ENCODE assay signal across 9 cellular contexts in the genomic region with DNA sequence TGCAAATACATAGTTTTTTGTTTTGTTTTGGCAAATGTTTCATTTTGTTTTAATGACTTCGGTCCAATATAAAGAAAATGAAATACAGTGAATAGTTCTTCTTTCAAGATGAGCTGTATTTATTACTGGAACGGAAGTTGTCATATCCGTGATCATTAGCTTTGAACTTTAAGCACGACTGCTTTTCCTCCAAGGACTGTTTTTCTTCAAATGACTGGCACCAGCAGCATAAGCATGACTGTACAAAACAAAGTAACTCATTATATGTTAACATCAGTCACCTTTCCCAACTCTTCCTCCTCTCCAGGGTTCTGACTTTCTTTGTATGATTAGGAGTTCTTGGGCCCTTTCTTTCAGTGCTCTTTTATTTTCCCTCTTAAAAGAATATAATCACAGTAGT. TPM values are rescaled to one million over a fixed set of nuclear protein-coding genes. Genes with fewer than 3 reads are reported as not detected.
A peak's percentile ranks its signal among the peaks of the same experiment; 100 is the strongest.
DNase-seq lines count a peak whose midpoint lies in the region; ATAC-seq lines count a peak whose summit lies in the region.
"Had no signal": no experiment of that assay in that cellular context is flagged by ENCODE, and none has a peak within 500 bp of the region (broad histone marks: within the 10 kb centered on the region; RNA-seq: fewer than 3 reads in every experiment).

No MANE protein-coding gene starts in this region.

- ATAC-seq in GM18502 (IDR thresholded peaks at IDR 0.05; ENCODE audit: poor library complexity, unreplicated experiment) (peak; percentile 100), GM21619 (IDR thresholded peaks at IDR 0.05; ENCODE audit: unreplicated experiment) (peak; percentile 98), HG03521 (IDR thresholded peaks at IDR 0.05; ENCODE audit: unreplicated experiment) (peak; percentile 87)
- no peak for ATAC-seq in activated CD8-positive, alpha-beta T cell treated with anti-CD3 and anti-CD28 coated beads, Interleukin-2, amount 10 ng/mL, durations not matched to agents 7 days and 5 days

- no peak overlapping the region for H3K4me3 Mint-ChIP-seq in activated CD8-positive, alpha-beta T cell treated with anti-CD3 and anti-CD28 coated beads, Interleukin-2, amount 10 ng/mL, durations not matched to agents 7 days and 5 days

- no peaks in the 10 kb centered on the region for H3K9me3 Mint-ChIP-seq in activated CD8-positive, alpha-beta T cell treated with anti-CD3 and anti-CD28 coated beads, Interleukin-2, amount 10 ng/mL, durations not matched to agents 7 days and 5 days (ENCODE audit: insufficient read depth)

- H3K36me3 Mint-ChIP-seq in activated CD8-positive, alpha-beta T cell treated with anti-CD3 and anti-CD28 coated beads, Interleukin-2, amount 10 ng/mL, durations not matched to agents 7 days and 5 days (ENCODE audit: low read depth): no peaks in the 10 kb centered on the region

- H3K4me1 Mint-ChIP-seq in activated CD8-positive, alpha-beta T cell treated with anti-CD3 and anti-CD28 coated beads, Interleukin-2, amount 10 ng/mL, durations not matched to agents 7 days and 5 days (ENCODE audit: low read depth): no peaks in the 10 kb centered on the region

- intact Hi-C loops in posterior vena cava (cut with DNase I): no loop called here

- DNase-seq in kidney tubule cell (ENCODE audit: low spot score) (peak; percentile 84), hypothalamus (lab: John Stamatoyannopoulos, UW) (no peak), posterior vena cava (ENCODE audit: low spot score) (no peak)
- no peak for DNase-seq in activated CD4-positive, CD25-positive, alpha-beta regulatory T cell (lab: John Stamatoyannopoulos, UW)
- no peak for DNase-seq in activated CD8-positive, alpha-beta T cell treated with anti-CD3 and anti-CD28 coated beads, Interleukin-2, amount 10 ng/mL, durations not matched to agents 7 days and 5 days
- DNase-seq: occipital lobe had no signal

- H3K27ac Mint-ChIP-seq in activated CD8-positive, alpha-beta T cell treated with anti-CD3 and anti-CD28 coated beads, Interleukin-2, amount 10 ng/mL, durations not matched to agents 7 days and 5 days: no peak overlapping the region

- CTCF ChIA-PET in activated CD8-positive, alpha-beta T cell treated with anti-CD3 and anti-CD28 coated beads, Interleukin-2, amount 10 ng/mL, durations not matched to agents 7 days and 5 days (lab: Charles Lee): interaction anchor here (0.7 kb wide), 1 partner anchor 13 kb away, joined by 3 read pairs; no protein-coding TSS in a partner anchor

- POLR2A ChIA-PET in activated CD8-positive, alpha-beta T cell treated with anti-CD3 and anti-CD28 coated beads, Interleukin-2, amount 10 ng/mL, durations not matched to agents 7 days and 5 days (lab: Charles Lee): no interaction called here

- no peaks in the 10 kb centered on the region for H3K27me3 Mint-ChIP-seq in activated CD8-positive, alpha-beta T cell treated with anti-CD3 and anti-CD28 coated beads, Interleukin-2, amount 10 ng/mL, durations not matched to agents 7 days and 5 days (ENCODE audit: low read depth)

RNA-seq across cellular contexts. Expression of gene EDNRB, which starts 20.5 kb away (rescaled TPM):
- not detected for total RNA-seq in activated CD8-positive, alpha-beta T cell treated with anti-CD3 and anti-CD28 coated beads, Interleukin-2, amount 10 ng/mL, durations not matched to agents 7 days and 5 days
- 10 to 100 TPM; 32.6 to 45.1 TPM for total RNA-seq in posterior vena cava

Comparison
In these comparisons a context has a peak if more than half of its experiments do, and no peak if none do; other contexts are left out.
1. RNA of gene EDNRB, which starts 20.5 kb away (total RNA-seq): 32.6 to 45.1 TPM in posterior vena cava; not detected in activated CD8-positive, alpha-beta T cell treated with anti-CD3 and anti-CD28 coated beads, Interleukin-2, amount 10 ng/mL, durations not matched to agents 7 days and 5 days; every median in the first group is over 10 times any median in the second.